In genomic region chr12:98503343-98503592, GRCh38 we compare ENCODE assay signal across 1 cellular context.
TF ChIP-seq lines count a peak whose summit lies in the region.

No MANE protein-coding gene starts in this region.

TF ChIP-seq in HEK293, 187 proteins besides CTCF, POLR2A, EP300 and RAD21 (continued from another document and continues in another):
- peak; percentile 63; the same call in 1 of the 2 replicates for TF ChIP-seq ZBTB10 (tag by site-specific recombination; IDR thresholded peaks at IDR 0.05)
- TF ChIP-seq ZNF645 (tag by site-specific recombination; IDR thresholded peaks at IDR 0.05), result no peak
- no peak for TF ChIP-seq ZBTB48 (tag by site-specific recombination; IDR thresholded peaks at IDR 0.05)
- TF ChIP-seq ZBTB6 (tag by site-specific recombination; IDR thresholded peaks at IDR 0.05), result peak; percentile 82; the same call in 1 of the 2 replicates
- TF ChIP-seq ZNF398 (tag by site-specific recombination; IDR thresholded peaks at IDR 0.05), result no peak
- TF ChIP-seq ZNF585B (tag by site-specific recombination; IDR thresholded peaks at IDR 0.05), result no peak
- no peak for TF ChIP-seq REST (tag by site-specific recombination; IDR thresholded peaks at IDR 0.05)
- no peak; the same call in 1 of the 2 replicates for TF ChIP-seq IKZF3 (tag by site-specific recombination; IDR thresholded peaks at IDR 0.05)
- TF ChIP-seq ZBTB8A (tag by site-specific recombination; IDR thresholded peaks at IDR 0.05), result no peak
- TF ChIP-seq ZNF473 (tag by site-specific recombination; IDR thresholded peaks at IDR 0.05), result no peak
- no peak for TF ChIP-seq PRDM2 (tag by site-specific recombination; IDR thresholded peaks at IDR 0.05; ENCODE audit: borderline replicate concordance)
- TF ChIP-seq OSR2 (tag by site-specific recombination; IDR thresholded peaks at IDR 0.05), result no peak
- TF ChIP-seq ZNF280C (tag by site-specific recombination; IDR thresholded peaks at IDR 0.05), result no peak
- no peak for TF ChIP-seq ZNF221 (tag by site-specific recombination; IDR thresholded peaks at IDR 0.05; ENCODE audit: borderline replicate concordance)
- TF ChIP-seq ZNF785 (tag by site-specific recombination; IDR thresholded peaks at IDR 0.05), result no peak
- TF ChIP-seq ZBTB7A (tag by site-specific recombination; IDR thresholded peaks at IDR 0.05; ENCODE audit: low read depth), result no peak
- TF ChIP-seq ZNF76 (tag by site-specific recombination; IDR thresholded peaks at IDR 0.05; ENCODE audit: borderline replicate concordance, low read depth), result no peak
- no peak for TF ChIP-seq HIC1 (tag by site-specific recombination; IDR thresholded peaks at IDR 0.05)
- no peak for TF ChIP-seq ZNF707 (tag by site-specific recombination; IDR thresholded peaks at IDR 0.05)
- 0 out of 2 replicates have a peak, but pooled peaks have one; percentile 24 for TF ChIP-seq PRDM10 (tag by site-specific recombination; IDR thresholded peaks at IDR 0.05)
- TF ChIP-seq SCRT2 (tag by site-specific recombination; IDR thresholded peaks at IDR 0.05), result no peak
- TF ChIP-seq GLIS1 (tag by site-specific recombination; IDR thresholded peaks at IDR 0.05), result peak; percentile 15; the same call in 1 of the 2 replicates
- no peak for TF ChIP-seq RBAK (tag by site-specific recombination; IDR thresholded peaks at IDR 0.05)
